Comparison of ENCODE assay signal across 17 cellular contexts in genomic region chr17:44940321-44940720, GRCh38. TPM values are rescaled to one million over a fixed set of nuclear protein-coding genes. Genes with fewer than 3 reads are reported as not detected.
DNase-seq lines count a peak whose midpoint lies in the region; ATAC-seq, FAIRE-seq and TF ChIP-seq lines count a peak whose summit lies in the region.
"Had no signal": no experiment of that assay in that cellular context is flagged by ENCODE, and none has a peak within 500 bp of the region (broad histone marks: within the 10 kb centered on the region; RNA-seq: fewer than 3 reads in every experiment).

No MANE protein-coding gene starts in this region.

- H3K14ac ChIP-seq in IMR-90 (replicated peaks; ENCODE audit: low read depth, low read length) = no peak overlapping the region

- DNase-seq in DND-41 (no peak), IMR-90 (no peak), bronchial epithelial cell (ENCODE audit: low read depth) (peak; percentile 88), mesendoderm (peak; percentile 56), G401 (ENCODE audit: low spot score) (no peak), pons (ENCODE audit: low spot score) (no peak), nephron progenitor cell (no peak)
- DNase-seq: activated CD4-positive, alpha-beta T cell treated with anti-CD3 and anti-CD28 coated beads, Interleukin-2, amount 50 U/mL, for 1 hour; activated T-cell treated with anti-CD3 and anti-CD28 coated beads, Interleukin-2, amount 50 U/mL, for 72 hours; DMS79; NCI-H526 treated with DMSO at 0.1 percent for 48 hours; stimulated activated CD4-positive, alpha-beta T cell treated with anti-CD3 and anti-CD28 coated beads, Interleukin-1b, Interleukin-23, amount 100 ng/mL, for 48 hours; T-helper 2 cell had no signal

- H2BK5ac ChIP-seq in IMR-90 (ENCODE audit: low read depth, low read length, poor library complexity, severe bottlenecking) (no peak overlapping the region), mesendoderm (ENCODE audit: low read length) (no peak overlapping the region)

- H2BK120ac ChIP-seq in IMR-90 (ENCODE audit: low read depth, low read length) = no peak overlapping the region
- no peak overlapping the region for H2BK120ac ChIP-seq in mesendoderm (ENCODE audit: low read depth, low read length)

- 0 out of 2 replicates have a peak overlapping the region, but pooled peaks have one; percentile 16 for H2BK20ac ChIP-seq in IMR-90 (ENCODE audit: low read depth, low read length)

- ATAC-seq in DND-41 (ENCODE audit: insufficient read depth, low read depth) (no peak), IMR-90 (ENCODE audit: low read depth) (peak; percentile 61; the same call in 1 of the 2 replicates), GM21367 (IDR thresholded peaks at IDR 0.05; ENCODE audit: unreplicated experiment) (no peak)
- ATAC-seq: activated T-cell treated with anti-CD3 and anti-CD28 coated beads, Interleukin-2, amount 50 U/mL, for 72 hours had no signal

- H4K5ac ChIP-seq in IMR-90 (ENCODE audit: low read depth, low read length) (no peak overlapping the region), mesendoderm (ENCODE audit: low read length) (no peak overlapping the region)

- H2BK15ac ChIP-seq in IMR-90 (ENCODE audit: low read depth, low read length) (no peak overlapping the region), mesendoderm (replicated peaks; ENCODE audit: low read depth) (no peak overlapping the region)

- no peak overlapping the region for H3K4me3 Mint-ChIP-seq in nephron progenitor cell
- H3K4me3 Mint-ChIP-seq: activated T-cell treated with anti-CD3 and anti-CD28 coated beads, Interleukin-2, amount 50 U/mL, for 72 hours had no signal

- H3K36me3 ChIP-seq in DND-41 (ENCODE audit: insufficient read depth, low read length) = peaks cover 87% of the 10 kb centered on the region
- no peaks in the 10 kb centered on the region for H3K36me3 ChIP-seq in IMR-90 (ENCODE audit: control insufficient read depth, insufficient read depth, low read length)
- no peaks in the 10 kb centered on the region for H3K36me3 ChIP-seq in bronchial epithelial cell (ENCODE audit: control insufficient read depth, insufficient read depth, low read length)
- H3K36me3 ChIP-seq in mesendoderm (ENCODE audit: control insufficient read depth, insufficient read depth, low read length) = peaks cover 4% of the 10 kb centered on the region
- H3K36me3 ChIP-seq: tibial nerve had no signal

- WGBS in IMR-90 (ENCODE audit: extremely low coverage in 2 of 2, insufficient read length in 1 of 2), 2 experiments = 80% methylated on average over 2 of the region's 4 CpGs; no CpG with 5 or more reads in 1 of the 2 experiments
- WGBS in mesendoderm (ENCODE audit: extremely low coverage, insufficient coverage, low lambda C conversion rate) = no CpG with 5 or more reads among the region's 4 CpGs

- TF ChIP-seq POLR2A in IMR-90 (IDR thresholded peaks at IDR 0.05; ENCODE audit: low read depth, low read length) = no peak

- dilution Hi-C loops in IMR-90 (cut with HindIII; ENCODE audit: low sequenced_read_pairs, unreplicated experiment) = no loop called here

- TF ChIP-seq RAD21 in IMR-90 (IDR thresholded peaks at IDR 0.05; ENCODE audit: low read length) = no peak

- H3K79me2 ChIP-seq in DND-41 (ENCODE audit: insufficient read depth, low read length) (peaks cover 96% of the 10 kb centered on the region), mesendoderm (ENCODE audit: control insufficient read depth, insufficient read depth, low read length) (peaks cover 23% of the 10 kb centered on the region)

- intact Hi-C loops in IMR-90 (cut with micrococcal nuclease) = no loop called here

- peaks cover 88% of the 10 kb centered on the region for H3K36me3 Mint-ChIP-seq in nephron progenitor cell (ENCODE audit: low read depth)

- no peaks in the 10 kb centered on the region for H3K27me3 ChIP-seq in DND-41 (ENCODE audit: insufficient read depth, low read length, poor library complexity)
- H3K27me3 ChIP-seq in IMR-90 (ENCODE audit: control insufficient read depth, insufficient read depth, low read length) = no peaks in the 10 kb centered on the region
- H3K27me3 ChIP-seq in bronchial epithelial cell (ENCODE audit: control insufficient read depth, insufficient read depth, low read length) = no peaks in the 10 kb centered on the region
- H3K27me3 ChIP-seq in mesendoderm (ENCODE audit: insufficient read depth, low read length, poor library complexity) = no peaks in the 10 kb centered on the region
- H3K27me3 ChIP-seq: BLaER1 had no signal

- no peak overlapping the region for H2AK9ac ChIP-seq in IMR-90 (replicated peaks; ENCODE audit: low read depth, low read length, poor library complexity)

- H3K4me1 ChIP-seq in DND-41 (ENCODE audit: insufficient read depth, low read length) (peaks cover 49% of the 10 kb centered on the region), IMR-90 (ENCODE audit: control insufficient read depth, insufficient read depth, low read length) (peaks cover 12% of the 10 kb centered on the region), mesendoderm (ENCODE audit: control insufficient read depth, low read depth, low read length) (no peaks in the 10 kb centered on the region)
- H3K4me1 ChIP-seq: tibial nerve had no signal

- H3K9me1 ChIP-seq in IMR-90 (ENCODE audit: insufficient read depth, low read length) = peaks cover 10% of the 10 kb centered on the region

- H3K18ac ChIP-seq in IMR-90 (ENCODE audit: low read depth, low read length) (no peak overlapping the region), mesendoderm (ENCODE audit: low read length) (no peak overlapping the region)

- no peak overlapping the region for H3K27ac Mint-ChIP-seq in nephron progenitor cell
- H3K27ac Mint-ChIP-seq: activated T-cell treated with anti-CD3 and anti-CD28 coated beads, Interleukin-2, amount 50 U/mL, for 72 hours had no signal

- H3K9me3 ChIP-seq in DND-41 (ENCODE audit: insufficient read depth, low read length, severe bottlenecking) (no peaks in the 10 kb centered on the region), IMR-90 (ENCODE audit: control insufficient read depth, insufficient read depth, low read length) (no peaks in the 10 kb centered on the region)
- H3K9me3 ChIP-seq: BLaER1 had no signal

- in situ Hi-C loops in IMR-90 (cut with MboI; ENCODE audit: low sequenced_read_pairs) (no loop called here), G401 (cut with HindIII; ENCODE audit: low sequenced_read_pairs) (no loop called here)

- H4K8ac ChIP-seq in IMR-90 (ENCODE audit: low read depth in 2 of 2, low read length in 2 of 2) (no peak overlapping the region), mesendoderm (ENCODE audit: low read depth, low read length) (no peak overlapping the region)

- no peak for FAIRE-seq in bronchial epithelial cell (lab: Jason Lieb, UNC)
- FAIRE-seq: frontal cortex had no signal

- H3K23ac ChIP-seq in IMR-90 (ENCODE audit: low read depth, low read length) (no peak overlapping the region), mesendoderm (ENCODE audit: low read length) (no peak overlapping the region)

- no TSS peak for BruUV-seq in IMR-90 (replicated peaks; lab: Mats Ljungman, UMichigan)

- H3K4ac ChIP-seq in IMR-90 (ENCODE audit: low read depth, low read length) (no peak overlapping the region), mesendoderm (ENCODE audit: low read depth, low read length) (no peak overlapping the region)

- no peak overlapping the region for H3K27ac ChIP-seq in DND-41 (ENCODE audit: low read length)
- no peak overlapping the region for H3K27ac ChIP-seq in IMR-90 (ENCODE audit: insufficient read depth, low read length)
- H3K27ac ChIP-seq in mesendoderm (ENCODE audit: low read depth, low read length) = no peak overlapping the region
- H3K27ac ChIP-seq: BLaER1, tibial nerve had no signal

- no peak overlapping the region for H2AFZ ChIP-seq in DND-41 (ENCODE audit: low read depth, low read length)
- no peak overlapping the region for H2AFZ ChIP-seq in IMR-90 (replicated peaks; ENCODE audit: low read length, poor library complexity)

- no peaks in the 10 kb centered on the region for H3K27me3 Mint-ChIP-seq in nephron progenitor cell (ENCODE audit: low read depth, poor library complexity)

- H4K20me1 ChIP-seq in DND-41 (ENCODE audit: insufficient read depth, low read length) (peaks cover 53% of the 10 kb centered on the region), IMR-90 (ENCODE audit: insufficient read depth, low read length) (peaks cover 7% of the 10 kb centered on the region)

- H3K9ac ChIP-seq in DND-41 (ENCODE audit: low read depth, low read length) (no peak overlapping the region), IMR-90 (ENCODE audit: low read depth, low read length) (no peak overlapping the region), mesendoderm (ENCODE audit: low read length) (no peak overlapping the region)
- H3K9ac ChIP-seq: BLaER1 had no signal

- H3K4me3 ChIP-seq in DND-41 (ENCODE audit: low read depth in 1 of 2, low read length in 2 of 2) = no peak overlapping the region
- H3K4me3 ChIP-seq in IMR-90 (ENCODE audit: insufficient read depth, low read depth, low read length) = no peak overlapping the region
- no peak overlapping the region for H3K4me3 ChIP-seq in bronchial epithelial cell (ENCODE audit: low read depth, low read length)
- H3K4me3 ChIP-seq in mesendoderm (ENCODE audit: low read length) = no peak overlapping the region
- H3K4me3 ChIP-seq: BLaER1, tibial nerve had no signal

- no peak overlapping the region for H2AK5ac ChIP-seq in IMR-90 (ENCODE audit: low read depth, low read length)
- no peak overlapping the region for H2AK5ac ChIP-seq in mesendoderm (ENCODE audit: low read length)

- CTCF ChIA-PET in IMR-90 (lab: Yijun Ruan, JAX) = interaction anchor here (0.5 to 0.8 kb wide), 2 partner anchors 10 to 28 kb away, joined by 3 read pairs; partner anchors contain the start of gene C1QL1

- H3K9me3 Mint-ChIP-seq in nephron progenitor cell = peaks cover 25% of the 10 kb centered on the region

- no peak overlapping the region for H4K91ac ChIP-seq in IMR-90 (ENCODE audit: insufficient read depth, low read depth, low read length)

- POLR2A ChIA-PET in IMR-90 (lab: Charles Lee; ENCODE audit: unreplicated experiment) = interaction anchor here (0.6 kb wide), 1 partner anchor 17 kb away, joined by 3 read pairs; no protein-coding TSS in a partner anchor

- H3K4me1 Mint-ChIP-seq in nephron progenitor cell = peaks cover 7% of the 10 kb centered on the region

- H3K56ac ChIP-seq in IMR-90 (ENCODE audit: extremely low read depth, insufficient read depth, low read length) (no peak overlapping the region), mesendoderm (ENCODE audit: low read length) (no peak overlapping the region)

- peaks cover 24 to 45% of the 10 kb centered on the region in 2 experiments for H3K79me1 ChIP-seq in IMR-90 (ENCODE audit: low read depth in 1 of 2, low read length in 2 of 2)
- H3K79me1 ChIP-seq in mesendoderm (ENCODE audit: low read length) = peaks cover 11% of the 10 kb centered on the region

- TF ChIP-seq CTCF in DND-41 (IDR thresholded peaks at IDR 0.05; ENCODE audit: borderline replicate concordance, extremely low read depth, low read length, poor library complexity, severe bottlenecking) (no peak), IMR-90 (conservative IDR thresholded peaks at IDR 0.05; ENCODE audit: low read depth, low read length) (no peak), bronchial epithelial cell (IDR thresholded peaks at IDR 0.05; ENCODE audit: insufficient read depth, low read length, severe bottlenecking) (no peak), nephron progenitor cell (IDR thresholded peaks at IDR 0.05) (no peak)

- H3K4me2 ChIP-seq in DND-41 (ENCODE audit: insufficient read depth, low read length) (peak overlapping the region; percentile 51; the same call in 1 of the 2 replicates), IMR-90 (ENCODE audit: low read depth, low read length) (peak overlapping the region; percentile 26), mesendoderm (ENCODE audit: low read length) (no peak overlapping the region)
- H3K4me2 ChIP-seq: BLaER1 had no signal

RNA-seq across cellular contexts. Expression of gene KIF18B, which starts 7.3 kb away (rescaled TPM):
- total RNA-seq in IMR-90 (2012; rRNA removed) (1.3 and 2.5 TPM in 2 replicates), bronchial epithelial cell (0.13 TPM in 1 of 2 replicates, not detected in the other)
- 16.0 and 17.4 TPM in 2 replicates for polyA plus RNA-seq in IMR-90 (2012; rRNA removed)
- 7.6 and 7.8 TPM in 2 replicates for polyA plus RNA-seq in IMR-90 (2012; cell fraction: cytosol; rRNA removed)
- 23.3 and 68.0 TPM in 2 replicates for polyA plus RNA-seq in IMR-90 (2012; cell fraction: nucleus; rRNA removed; ENCODE audit: low replicate concordance)
- polyA plus RNA-seq in mesendoderm (2013, experiment 1 of 2) = 23.3 TPM
- 23.0 TPM for polyA plus RNA-seq in mesendoderm (2013, experiment 2 of 2)
- 22.6 and 24.4 TPM in 2 replicates for total RNA-seq in G401 (2014; rRNA removed; shearing (Covaris generic))

RNA-seq across cellular contexts. Expression of gene GFAP, which starts 25.0 kb away (rescaled TPM):
- total RNA-seq in IMR-90 (2012; rRNA removed) (0.18 TPM in 1 of 2 replicates, not detected in the other), bronchial epithelial cell (not detected in 2 replicates)
- 0.19 and 0.40 TPM in 2 replicates for polyA plus RNA-seq in IMR-90 (2012; rRNA removed)
- 0.02 and 0.13 TPM in 2 replicates for polyA plus RNA-seq in IMR-90 (2012; cell fraction: cytosol; rRNA removed)
- polyA plus RNA-seq in IMR-90 (2012; cell fraction: nucleus; rRNA removed; ENCODE audit: low replicate concordance) = 0.05 and 0.18 TPM in 2 replicates
- polyA plus RNA-seq in mesendoderm (2013, experiment 1 of 2) = 0.22 TPM
- 0.27 TPM for polyA plus RNA-seq in mesendoderm (2013, experiment 2 of 2)
- total RNA-seq in G401 (2014; rRNA removed; shearing (Covaris generic)) = not detected in 2 replicates
- total RNA-seq: activated T-cell treated with anti-CD3 and anti-CD28 coated beads, Interleukin-2, amount 50 U/mL, for 72 hours had no signal

RNA-seq across cellular contexts. Expression of gene C1QL1, which starts 27.8 kb away (rescaled TPM):
- total RNA-seq in IMR-90 (2012; rRNA removed) = 0.18 and 0.28 TPM in 2 replicates
- 0.84 and 1.5 TPM in 2 replicates for polyA plus RNA-seq in IMR-90 (2012; rRNA removed)
- polyA plus RNA-seq in IMR-90 (2012; cell fraction: cytosol; rRNA removed) = 1.6 and 4.1 TPM in 2 replicates
- 0.71 and 1.2 TPM in 2 replicates for polyA plus RNA-seq in IMR-90 (2012; cell fraction: nucleus; rRNA removed; ENCODE audit: low replicate concordance)
- not detected in 2 replicates for total RNA-seq in bronchial epithelial cell
- 3.5 TPM for polyA plus RNA-seq in mesendoderm (2013, experiment 1 of 2)
- 3.5 TPM for polyA plus RNA-seq in mesendoderm (2013, experiment 2 of 2)
- total RNA-seq in G401 (2014; rRNA removed; shearing (Covaris generic)) = 68.2 and 84.1 TPM in 2 replicates

RNA-seq across cellular contexts. Expression of gene EFTUD2, which starts 41.1 kb away (rescaled TPM):
- total RNA-seq in IMR-90 (2012; rRNA removed) = 126 and 178 TPM in 2 replicates
- polyA plus RNA-seq in IMR-90 (2012; rRNA removed) = 72.5 and 74.8 TPM in 2 replicates
- polyA plus RNA-seq in IMR-90 (2012; cell fraction: cytosol; rRNA removed) = 44.7 and 106 TPM in 2 replicates
- 70.1 and 74.1 TPM in 2 replicates for polyA plus RNA-seq in IMR-90 (2012; cell fraction: nucleus; rRNA removed; ENCODE audit: low replicate concordance)
- 78.0 and 91.4 TPM in 2 replicates for total RNA-seq in bronchial epithelial cell
- 95.7 TPM for polyA plus RNA-seq in mesendoderm (2013, experiment 1 of 2)
- 98.4 TPM for polyA plus RNA-seq in mesendoderm (2013, experiment 2 of 2)
- total RNA-seq in G401 (2014; rRNA removed; shearing (Covaris generic)) = 164 and 176 TPM in 2 replicates

Comparison
In these comparisons a context has a peak if more than half of its experiments do, and no peak if none do; other contexts are left out.
1. DNase-seq: peak in bronchial epithelial cell (single experiment) and mesendoderm (single experiment); none in DND-41 (single experiment), IMR-90 (single experiment), G401 (single experiment), pons (single experiment) and nephron progenitor cell (single experiment).
2. RNA of gene C1QL1, which starts 27.8 kb away (total RNA-seq): 68.2 to 84.1 TPM in G401; 0.18 to 0.28 TPM in IMR-90 and not detected in bronchial epithelial cell; every median in the first group is over 10 times any median in the second.